ENCODE assay signal across 9 cellular contexts in genomic region chr7:73795188-73795587, GRCh38. TPM values are rescaled to one million over a fixed set of nuclear protein-coding genes. Genes with fewer than 3 reads are reported as not detected.
"Had no signal": no experiment of that assay in that cellular context is flagged by ENCODE, and none has a peak within 500 bp of the region (broad histone marks: within the 10 kb centered on the region; RNA-seq: fewer than 3 reads in every experiment).

No MANE protein-coding gene starts in this region.

RNA-seq across cellular contexts. Expression of gene CLDN3, which starts 25.1 kb away (rescaled TPM):
- total RNA-seq: naive thymus-derived CD8-positive, alpha-beta T cell; natural killer cell treated with Interleukin-12 subunit alpha and Interleukin-12 subunit beta and Interleukin-15 and Interleukin-18, amount 100 ng/mL, for 72 hours; osteocyte; posterior vena cava; right atrium auricular region; sciatic nerve; smooth muscle cell; spleen; vagina had no signal
- polyA plus RNA-seq: naive thymus-derived CD8-positive, alpha-beta T cell had no signal

RNA-seq across cellular contexts. Expression of gene CLDN4, which starts 35.6 kb away (rescaled TPM):
- total RNA-seq: natural killer cell treated with Interleukin-12 subunit alpha and Interleukin-12 subunit beta and Interleukin-15 and Interleukin-18, amount 100 ng/mL, for 72 hours had no signal

RNA-seq across cellular contexts. Expression of gene METTL27, which starts 47.1 kb away (rescaled TPM):
- total RNA-seq: natural killer cell treated with Interleukin-12 subunit alpha and Interleukin-12 subunit beta and Interleukin-15 and Interleukin-18, amount 100 ng/mL, for 72 hours; vagina had no signal
